16 cellular contexts compared by ENCODE assay signal in genomic region chr2:239952251-239952650, GRCh38.
"Had no signal": no experiment of that assay in that cellular context is flagged by ENCODE, and none has a peak within 500 bp of the region (broad histone marks: within the 10 kb centered on the region; RNA-seq: fewer than 3 reads in every experiment).

No MANE protein-coding gene starts in this region.

- H3K4me3 Mint-ChIP-seq: activated B cell treated with CpG ODN at 0.5 μM for 24 hours; activated CD4-positive, alpha-beta T cell treated with anti-CD3 and anti-CD28 coated beads, Interleukin-2, amount 10 ng/mL, durations not matched to agents 24 days and 14 days; activated naive CD4-positive, alpha-beta T cell treated with anti-CD3 and anti-CD28 coated beads for 36 hours; activated T-helper 1 cell treated with anti-CD3 and anti-CD28 coated beads, Interleukin-12 subunit alpha, Interleukin-12 subunit beta, Interleukin-2, Interleukin-4 antibody, amounts not matched to agents 30 ng/mL and 10 ng/mL and 1 ng/mL, durations not matched to agents 14 hours and 24 hours and 36 hours; brain; naive B cell had no signal

- H3K4me3 ChIP-seq: adrenal gland had no signal

- H3K27ac Mint-ChIP-seq: activated B cell treated with CpG ODN at 0.5 μM for 24 hours; activated CD4-positive, alpha-beta T cell treated with anti-CD3 and anti-CD28 coated beads, Interleukin-2, amount 10 ng/mL, durations not matched to agents 24 days and 14 days; activated naive CD4-positive, alpha-beta T cell treated with anti-CD3 and anti-CD28 coated beads for 36 hours; activated T-helper 1 cell treated with anti-CD3 and anti-CD28 coated beads, Interleukin-12 subunit alpha, Interleukin-12 subunit beta, Interleukin-2, Interleukin-4 antibody, amounts not matched to agents 30 ng/mL and 10 ng/mL and 1 ng/mL, durations not matched to agents 14 hours and 24 hours and 36 hours had no signal

- H3K9me3 Mint-ChIP-seq: activated B cell treated with CpG ODN at 0.5 μM for 24 hours; activated CD4-positive, alpha-beta T cell treated with anti-CD3 and anti-CD28 coated beads, Interleukin-2, amount 10 ng/mL, durations not matched to agents 24 days and 14 days; activated naive CD4-positive, alpha-beta T cell treated with anti-CD3 and anti-CD28 coated beads for 36 hours; activated T-helper 1 cell treated with anti-CD3 and anti-CD28 coated beads, Interleukin-12 subunit alpha, Interleukin-12 subunit beta, Interleukin-2, Interleukin-4 antibody, amounts not matched to agents 30 ng/mL and 10 ng/mL and 1 ng/mL, durations not matched to agents 14 hours and 24 hours and 36 hours; brain; naive B cell had no signal

- FAIRE-seq: endometrium had no signal

- H3K4me1 Mint-ChIP-seq: activated B cell treated with CpG ODN at 0.5 μM for 24 hours; activated CD4-positive, alpha-beta T cell treated with anti-CD3 and anti-CD28 coated beads, Interleukin-2, amount 10 ng/mL, durations not matched to agents 24 days and 14 days had no signal

- H3K9me3 ChIP-seq: adrenal gland had no signal

- ATAC-seq: SK-N-SH treated with all-trans-retinoic acid at 6 μM for 48 hours had no signal

- H3K27me3 Mint-ChIP-seq: activated B cell treated with CpG ODN at 0.5 μM for 24 hours; activated CD4-positive, alpha-beta T cell treated with anti-CD3 and anti-CD28 coated beads, Interleukin-2, amount 10 ng/mL, durations not matched to agents 24 days and 14 days; brain; naive B cell had no signal

- H3K27ac ChIP-seq: adrenal gland had no signal

- DNase-seq: activated B cell treated with CpG ODN at 0.5 μM for 24 hours; activated CD4-positive, alpha-beta T cell treated with anti-CD3 and anti-CD28 coated beads, Interleukin-2, amount 10 ng/mL, durations not matched to agents 24 days and 14 days; activated naive CD4-positive, alpha-beta T cell treated with anti-CD3 and anti-CD28 coated beads for 36 hours; adrenal gland; glutamatergic neuron; islet precursor cell; midbrain; naive B cell; SHP77; stimulated activated CD4-positive, alpha-beta T cell treated with anti-CD3 and anti-CD28 coated beads, Interleukin-2, amount 100 ng/mL, for 24 hours; stimulated activated naive CD4-positive, alpha-beta T cell treated with Interleukin-2 at 50 U/mL for 16 hours; trophoblast cell had no signal

- H3K27me3 ChIP-seq: adrenal gland had no signal

- H3K36me3 ChIP-seq: adrenal gland had no signal
